20 cellular contexts compared by ENCODE assay signal in genomic region chr3:173958805-173959204, GRCh38.
"Had no signal": no experiment of that assay in that cellular context is flagged by ENCODE, and none has a peak within 500 bp of the region (broad histone marks: within the 10 kb centered on the region; RNA-seq: fewer than 3 reads in every experiment).

No MANE protein-coding gene starts in this region.

- DNase-seq: dorsolateral prefrontal cortex; effector CD8-positive, alpha-beta T cell; heart left ventricle; hippocampal formation; kidney glomerular epithelial cell; naive thymus-derived CD4-positive, alpha-beta T cell; nephron progenitor cell; spleen; stimulated activated CD4-positive, alpha-beta T cell treated with anti-CD3 and anti-CD28 coated beads, Interleukin-15, amount 100 ng/mL, for 24 hours; stimulated activated CD4-positive, alpha-beta T cell treated with anti-CD3 and anti-CD28 coated beads, Interleukin-1b, Interleukin-23, amount 100 ng/mL, for 48 hours; stimulated activated CD4-positive, alpha-beta T cell treated with anti-CD3 and anti-CD28 coated beads, Interleukin-4, amount 100 ng/mL, for 24 hours; stimulated activated naive B cell treated with anti-CD40 and anti-IgM and Interleukin-4, amounts not matched to agents 10 μg/mL and 1 μg/mL and 100 μg/mL, for 72 hours; trophoblast cell had no signal

- H3K4me3 ChIP-seq: coronary artery, dorsolateral prefrontal cortex, heart left ventricle, spleen had no signal

- H3K27me3 ChIP-seq: dorsolateral prefrontal cortex, heart left ventricle, neutrophil, spleen had no signal

- H3K36me3 ChIP-seq: heart left ventricle, neutrophil, spleen had no signal

- ATAC-seq: esophagus mucosa; naive thymus-derived CD4-positive, alpha-beta T cell; sciatic nerve had no signal

- H3K27ac ChIP-seq: coronary artery, dorsolateral prefrontal cortex, heart left ventricle, neutrophil, spleen had no signal

- FAIRE-seq: endometrium, frontal cortex, urothelium cell line had no signal

- H3K9me3 ChIP-seq: heart left ventricle, neutrophil had no signal

- H3K4me1 ChIP-seq: heart left ventricle, spleen had no signal
